In genomic region chr10:11335881-11336430, GRCh38 we compare ENCODE assay signal across 2 cellular contexts.
TF ChIP-seq lines count a peak whose summit lies in the region.

No MANE protein-coding gene starts in this region.

TF ChIP-seq in GM23338, 12 proteins besides CTCF, POLR2A, EP300 and RAD21:
- TF ChIP-seq, protein P1, sequence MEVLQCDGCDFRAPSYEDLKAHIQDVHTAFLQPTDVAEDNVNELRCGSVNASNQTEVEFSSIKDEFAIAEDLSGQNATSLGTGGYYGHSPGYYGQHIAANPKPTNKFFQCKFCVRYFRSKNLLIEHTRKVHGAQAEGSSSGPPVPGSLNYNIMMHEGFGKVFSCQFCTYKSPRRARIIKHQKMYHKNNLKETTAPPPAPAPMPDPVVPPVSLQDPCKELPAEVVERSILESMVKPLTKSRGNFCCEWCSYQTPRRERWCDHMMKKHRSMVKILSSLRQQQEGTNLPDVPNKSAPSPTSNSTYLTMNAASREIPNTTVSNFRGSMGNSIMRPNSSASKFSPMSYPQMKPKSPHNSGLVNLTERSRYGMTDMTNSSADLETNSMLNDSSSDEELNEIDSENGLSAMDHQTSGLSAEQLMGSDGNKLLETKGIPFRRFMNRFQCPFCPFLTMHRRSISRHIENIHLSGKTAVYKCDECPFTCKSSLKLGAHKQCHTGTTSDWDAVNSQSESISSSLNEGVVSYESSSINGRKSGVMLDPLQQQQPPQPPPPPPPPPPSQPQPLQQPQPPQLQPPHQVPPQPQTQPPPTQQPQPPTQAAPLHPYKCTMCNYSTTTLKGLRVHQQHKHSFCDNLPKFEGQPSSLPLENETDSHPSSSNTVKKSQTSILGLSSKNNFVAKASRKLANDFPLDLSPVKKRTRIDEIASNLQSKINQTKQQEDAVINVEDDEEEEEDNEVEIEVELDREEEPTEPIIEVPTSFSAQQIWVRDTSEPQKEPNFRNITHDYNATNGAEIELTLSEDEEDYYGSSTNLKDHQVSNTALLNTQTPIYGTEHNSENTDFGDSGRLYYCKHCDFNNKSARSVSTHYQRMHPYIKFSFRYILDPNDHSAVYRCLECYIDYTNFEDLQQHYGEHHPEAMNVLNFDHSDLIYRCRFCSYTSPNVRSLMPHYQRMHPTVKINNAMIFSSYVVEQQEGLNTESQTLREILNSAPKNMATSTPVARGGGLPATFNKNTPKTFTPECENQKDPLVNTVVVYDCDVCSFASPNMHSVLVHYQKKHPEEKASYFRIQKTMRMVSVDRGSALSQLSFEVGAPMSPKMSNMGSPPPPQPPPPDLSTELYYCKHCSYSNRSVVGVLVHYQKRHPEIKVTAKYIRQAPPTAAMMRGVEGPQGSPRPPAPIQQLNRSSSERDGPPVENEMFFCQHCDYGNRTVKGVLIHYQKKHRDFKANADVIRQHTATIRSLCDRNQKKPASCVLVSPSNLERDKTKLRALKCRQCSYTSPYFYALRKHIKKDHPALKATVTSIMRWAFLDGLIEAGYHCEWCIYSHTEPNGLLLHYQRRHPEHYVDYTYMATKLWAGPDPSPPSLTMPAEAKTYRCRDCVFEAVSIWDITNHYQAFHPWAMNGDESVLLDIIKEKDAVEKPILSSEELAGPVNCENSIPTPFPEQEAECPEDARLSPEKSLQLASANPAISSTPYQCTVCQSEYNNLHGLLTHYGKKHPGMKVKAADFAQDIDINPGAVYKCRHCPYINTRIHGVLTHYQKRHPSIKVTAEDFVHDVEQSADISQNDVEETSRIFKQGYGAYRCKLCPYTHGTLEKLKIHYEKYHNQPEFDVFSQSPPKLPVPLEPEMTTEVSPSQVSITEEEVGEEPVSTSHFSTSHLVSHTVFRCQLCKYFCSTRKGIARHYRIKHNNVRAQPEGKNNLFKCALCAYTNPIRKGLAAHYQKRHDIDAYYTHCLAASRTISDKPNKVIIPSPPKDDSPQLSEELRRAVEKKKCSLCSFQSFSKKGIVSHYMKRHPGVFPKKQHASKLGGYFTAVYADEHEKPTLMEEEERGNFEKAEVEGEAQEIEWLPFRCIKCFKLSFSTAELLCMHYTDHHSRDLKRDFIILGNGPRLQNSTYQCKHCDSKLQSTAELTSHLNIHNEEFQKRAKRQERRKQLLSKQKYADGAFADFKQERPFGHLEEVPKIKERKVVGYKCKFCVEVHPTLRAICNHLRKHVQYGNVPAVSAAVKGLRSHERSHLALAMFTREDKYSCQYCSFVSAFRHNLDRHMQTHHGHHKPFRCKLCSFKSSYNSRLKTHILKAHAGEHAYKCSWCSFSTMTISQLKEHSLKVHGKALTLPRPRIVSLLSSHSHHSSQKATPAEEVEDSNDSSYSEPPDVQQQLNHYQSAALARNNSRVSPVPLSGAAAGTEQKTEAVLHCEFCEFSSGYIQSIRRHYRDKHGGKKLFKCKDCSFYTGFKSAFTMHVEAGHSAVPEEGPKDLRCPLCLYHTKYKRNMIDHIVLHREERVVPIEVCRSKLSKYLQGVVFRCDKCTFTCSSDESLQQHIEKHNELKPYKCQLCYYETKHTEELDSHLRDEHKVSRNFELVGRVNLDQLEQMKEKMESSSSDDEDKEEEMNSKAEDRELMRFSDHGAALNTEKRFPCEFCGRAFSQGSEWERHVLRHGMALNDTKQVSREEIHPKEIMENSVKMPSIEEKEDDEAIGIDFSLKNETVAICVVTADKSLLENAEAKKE (CRISPR knock-in tag; IDR thresholded peaks at IDR 0.05) = no peak
- TF ChIP-seq EZH2phosphoT487 (IDR thresholded peaks at IDR 0.05; ENCODE audit: unreplicated experiment) = no peak
- TF ChIP-seq ZNF114 (CRISPR knock-in tag; IDR thresholded peaks at IDR 0.05) = no peak
- TF ChIP-seq STAT1 (IDR thresholded peaks at IDR 0.05; ENCODE audit: unreplicated experiment) = no peak
- no peak for TF ChIP-seq JUNB (IDR thresholded peaks at IDR 0.05; ENCODE audit: unreplicated experiment)
- TF ChIP-seq, protein P2, sequence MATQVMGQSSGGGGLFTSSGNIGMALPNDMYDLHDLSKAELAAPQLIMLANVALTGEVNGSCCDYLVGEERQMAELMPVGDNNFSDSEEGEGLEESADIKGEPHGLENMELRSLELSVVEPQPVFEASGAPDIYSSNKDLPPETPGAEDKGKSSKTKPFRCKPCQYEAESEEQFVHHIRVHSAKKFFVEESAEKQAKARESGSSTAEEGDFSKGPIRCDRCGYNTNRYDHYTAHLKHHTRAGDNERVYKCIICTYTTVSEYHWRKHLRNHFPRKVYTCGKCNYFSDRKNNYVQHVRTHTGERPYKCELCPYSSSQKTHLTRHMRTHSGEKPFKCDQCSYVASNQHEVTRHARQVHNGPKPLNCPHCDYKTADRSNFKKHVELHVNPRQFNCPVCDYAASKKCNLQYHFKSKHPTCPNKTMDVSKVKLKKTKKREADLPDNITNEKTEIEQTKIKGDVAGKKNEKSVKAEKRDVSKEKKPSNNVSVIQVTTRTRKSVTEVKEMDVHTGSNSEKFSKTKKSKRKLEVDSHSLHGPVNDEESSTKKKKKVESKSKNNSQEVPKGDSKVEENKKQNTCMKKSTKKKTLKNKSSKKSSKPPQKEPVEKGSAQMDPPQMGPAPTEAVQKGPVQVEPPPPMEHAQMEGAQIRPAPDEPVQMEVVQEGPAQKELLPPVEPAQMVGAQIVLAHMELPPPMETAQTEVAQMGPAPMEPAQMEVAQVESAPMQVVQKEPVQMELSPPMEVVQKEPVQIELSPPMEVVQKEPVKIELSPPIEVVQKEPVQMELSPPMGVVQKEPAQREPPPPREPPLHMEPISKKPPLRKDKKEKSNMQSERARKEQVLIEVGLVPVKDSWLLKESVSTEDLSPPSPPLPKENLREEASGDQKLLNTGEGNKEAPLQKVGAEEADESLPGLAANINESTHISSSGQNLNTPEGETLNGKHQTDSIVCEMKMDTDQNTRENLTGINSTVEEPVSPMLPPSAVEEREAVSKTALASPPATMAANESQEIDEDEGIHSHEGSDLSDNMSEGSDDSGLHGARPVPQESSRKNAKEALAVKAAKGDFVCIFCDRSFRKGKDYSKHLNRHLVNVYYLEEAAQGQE (IDR thresholded peaks at IDR 0.05; ENCODE audit: unreplicated experiment) = no peak

TF ChIP-seq in HepG2, 621 proteins besides CTCF, POLR2A, EP300 and RAD21:
- TF ChIP-seq RFX5 (IDR thresholded peaks at IDR 0.05; ENCODE audit: low read depth, low read length) (no peak), ZFP36 (IDR thresholded peaks at IDR 0.05; ENCODE audit: borderline replicate concordance, low read depth, low read length, partially characterized antibody) (no peak), NCOA1 (CRISPR knock-in tag; IDR thresholded peaks at IDR 0.05) (no peak), ZNF326 (CRISPR knock-in tag; IDR thresholded peaks at IDR 0.05; ENCODE audit: borderline replicate concordance) (no peak), ZBTB26 (CRISPR knock-in tag; IDR thresholded peaks at IDR 0.05; ENCODE audit: borderline replicate concordance) (no peak), ZSCAN25 (CRISPR knock-in tag; IDR thresholded peaks at IDR 0.05) (no peak), ZNF75D (CRISPR knock-in tag; IDR thresholded peaks at IDR 0.05; ENCODE audit: borderline replicate concordance) (no peak), ETV6 (CRISPR knock-in tag; conservative IDR thresholded peaks at IDR 0.05) (no peak), SIX1 (CRISPR knock-in tag; IDR thresholded peaks at IDR 0.05; ENCODE audit: borderline replicate concordance) (no peak), FOXJ3 (CRISPR knock-in tag; IDR thresholded peaks at IDR 0.05; ENCODE audit: borderline replicate concordance) (no peak), ZNF335 (CRISPR knock-in tag; IDR thresholded peaks at IDR 0.05) (no peak), TEF (CRISPR knock-in tag; IDR thresholded peaks at IDR 0.05) (no peak), KLF13 (CRISPR knock-in tag; IDR thresholded peaks at IDR 0.05) (no peak), SNAI1 (CRISPR knock-in tag; IDR thresholded peaks at IDR 0.05; ENCODE audit: borderline replicate concordance) (no peak), SALL1 (CRISPR knock-in tag; IDR thresholded peaks at IDR 0.05) (no peak)
